Comparison of ENCODE assay signal across 23 cellular contexts in the genomic region with DNA sequence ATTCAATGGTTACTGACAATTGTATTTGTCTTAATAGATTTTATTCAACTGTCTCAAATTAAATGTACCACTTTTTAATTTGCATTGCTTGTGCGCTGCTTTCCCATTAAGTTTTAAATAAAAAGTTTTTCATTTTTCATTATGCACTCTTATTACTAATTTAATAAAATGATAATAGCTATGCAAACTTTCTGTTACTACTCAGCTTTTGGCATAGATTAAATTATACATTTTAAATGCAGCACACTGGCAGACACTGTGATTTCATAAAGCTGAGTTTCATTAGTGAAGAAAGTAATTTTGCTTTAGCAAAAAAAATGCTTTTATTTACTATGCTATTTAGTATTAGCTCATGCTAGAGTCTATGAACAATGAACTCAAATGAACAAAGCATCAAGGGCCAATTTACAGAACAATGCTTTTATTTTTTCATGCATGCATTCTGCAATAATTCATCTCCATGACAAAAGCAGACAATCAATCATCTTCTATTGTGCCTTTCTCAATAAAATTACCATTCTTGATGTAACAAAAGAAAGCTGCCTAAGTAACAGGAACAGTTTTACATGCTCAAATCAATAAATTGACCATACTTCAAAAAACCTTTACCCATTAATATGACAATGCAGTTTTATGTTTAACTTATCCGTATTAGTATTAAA.
"Had no signal": no experiment of that assay in that cellular context is flagged by ENCODE, and none has a peak within 500 bp of the region (broad histone marks: within the 10 kb centered on the region; RNA-seq: fewer than 3 reads in every experiment).

No MANE protein-coding gene starts in this region.

- H3K27me3 ChIP-seq: heart right ventricle, pancreas, right atrium auricular region, spleen, upper lobe of left lung had no signal

- H3K27ac Mint-ChIP-seq: activated CD4-positive, alpha-beta T cell treated with anti-CD3 and anti-CD28 coated beads, Interleukin-2, amount 10 ng/mL, durations not matched to agents 7 days and 5 days; activated CD8-positive, alpha-beta memory T cell treated with anti-CD3 and anti-CD28 coated beads, Interleukin-2, amount 10 ng/mL, durations not matched to agents 7 days and 5 days; activated CD8-positive, alpha-beta T cell treated with anti-CD3 and anti-CD28 coated beads for 36 hours; activated naive CD8-positive, alpha-beta T cell treated with anti-CD3 and anti-CD28 coated beads, Interleukin-2, amount 50 U/mL, for 24 hours; nephron progenitor cell had no signal

- ATAC-seq: activated CD4-positive, CD25-positive, alpha-beta regulatory T cell treated with anti-CD3 and anti-CD28 coated beads, Interleukin-2, amount 50 U/mL, for 24 hours; activated CD8-positive, alpha-beta memory T cell treated with anti-CD3 and anti-CD28 coated beads, Interleukin-2, amount 10 ng/mL, durations not matched to agents 7 days and 5 days; activated CD8-positive, alpha-beta T cell treated with anti-CD3 and anti-CD28 coated beads for 36 hours; activated naive CD8-positive, alpha-beta T cell treated with anti-CD3 and anti-CD28 coated beads, Interleukin-2, amount 50 U/mL, for 24 hours; heart right ventricle; lower lobe of right lung; mucosa of descending colon; pancreas; psoas muscle had no signal

- H3K4me1 ChIP-seq: heart right ventricle, lower lobe of right lung, pancreas, psoas muscle, right atrium auricular region, spleen, upper lobe of left lung had no signal

- FAIRE-seq: pancreas had no signal

- H3K27me3 Mint-ChIP-seq: activated CD4-positive, alpha-beta T cell treated with anti-CD3 and anti-CD28 coated beads, Interleukin-2, amount 10 ng/mL, durations not matched to agents 7 days and 5 days; activated CD8-positive, alpha-beta memory T cell treated with anti-CD3 and anti-CD28 coated beads, Interleukin-2, amount 10 ng/mL, durations not matched to agents 7 days and 5 days; activated CD8-positive, alpha-beta T cell treated with anti-CD3 and anti-CD28 coated beads for 36 hours; activated naive CD8-positive, alpha-beta T cell treated with anti-CD3 and anti-CD28 coated beads, Interleukin-2, amount 50 U/mL, for 24 hours had no signal

- H3K4me3 ChIP-seq: heart right ventricle, lower lobe of right lung, mucosa of descending colon, pancreas, psoas muscle, right atrium auricular region, spleen, upper lobe of left lung had no signal

- H3K4me3 Mint-ChIP-seq: activated CD4-positive, alpha-beta T cell treated with anti-CD3 and anti-CD28 coated beads, Interleukin-2, amount 10 ng/mL, durations not matched to agents 7 days and 5 days; activated CD8-positive, alpha-beta memory T cell treated with anti-CD3 and anti-CD28 coated beads, Interleukin-2, amount 10 ng/mL, durations not matched to agents 7 days and 5 days; activated CD8-positive, alpha-beta T cell treated with anti-CD3 and anti-CD28 coated beads for 36 hours; activated naive CD8-positive, alpha-beta T cell treated with anti-CD3 and anti-CD28 coated beads, Interleukin-2, amount 50 U/mL, for 24 hours; nephron progenitor cell had no signal

- H3K36me3 Mint-ChIP-seq: activated CD8-positive, alpha-beta memory T cell treated with anti-CD3 and anti-CD28 coated beads, Interleukin-2, amount 10 ng/mL, durations not matched to agents 7 days and 5 days had no signal

- DNase-seq: activated CD4-positive, alpha-beta T cell treated with anti-CD3 and anti-CD28 coated beads, Interleukin-2, amount 10 ng/mL, durations not matched to agents 7 days and 5 days; activated CD8-positive, alpha-beta memory T cell treated with anti-CD3 and anti-CD28 coated beads, Interleukin-2, amount 10 ng/mL, durations not matched to agents 7 days and 5 days; activated CD8-positive, alpha-beta T cell treated with anti-CD3 and anti-CD28 coated beads for 36 hours; activated effector memory CD4-positive, alpha-beta T cell treated with anti-CD3 and anti-CD28 coated beads, Interleukin-2, amount 50 U/mL, for 16 hours; activated naive CD4-positive, alpha-beta T cell treated with anti-CD3 and anti-CD28 coated beads, Interleukin-2, amount 50 U/mL, for 16 hours; activated naive CD8-positive, alpha-beta T cell treated with anti-CD3 and anti-CD28 coated beads, Interleukin-2, amount 50 U/mL, for 24 hours; activated T-cell treated with anti-CD3 and anti-CD28 coated beads for 4 hours; cerebellar nuclear complex; cortex of kidney; foreskin fibroblast; heart right ventricle; kidney; lower lobe of right lung; mucosa of descending colon; nephron progenitor cell; pancreas; psoas muscle; spleen; stimulated activated CD4-positive, alpha-beta T cell treated with anti-CD3 and anti-CD28 coated beads, Interleukin-4, amount 100 ng/mL, for 1 hour; stimulated activated naive CD4-positive, alpha-beta T cell treated with Interleukin-2 at 50 U/mL for 16 hours; upper lobe of left lung had no signal

- H3K9me3 Mint-ChIP-seq: activated CD4-positive, alpha-beta T cell treated with anti-CD3 and anti-CD28 coated beads, Interleukin-2, amount 10 ng/mL, durations not matched to agents 7 days and 5 days; activated CD8-positive, alpha-beta T cell treated with anti-CD3 and anti-CD28 coated beads for 36 hours; activated naive CD8-positive, alpha-beta T cell treated with anti-CD3 and anti-CD28 coated beads, Interleukin-2, amount 50 U/mL, for 24 hours; nephron progenitor cell had no signal

- H3K9me3 ChIP-seq: heart right ventricle, lower lobe of right lung, mucosa of descending colon, pancreas, psoas muscle, right atrium auricular region, spleen, upper lobe of left lung had no signal

- H3K36me3 ChIP-seq: heart right ventricle, lower lobe of right lung, pancreas, right atrium auricular region, spleen, upper lobe of left lung had no signal

- H3K27ac ChIP-seq: heart right ventricle, lower lobe of right lung, pancreas, psoas muscle, right atrium auricular region, spleen, upper lobe of left lung had no signal

- H3K4me1 Mint-ChIP-seq: activated CD4-positive, alpha-beta T cell treated with anti-CD3 and anti-CD28 coated beads, Interleukin-2, amount 10 ng/mL, durations not matched to agents 7 days and 5 days; activated CD8-positive, alpha-beta memory T cell treated with anti-CD3 and anti-CD28 coated beads, Interleukin-2, amount 10 ng/mL, durations not matched to agents 7 days and 5 days; activated naive CD8-positive, alpha-beta T cell treated with anti-CD3 and anti-CD28 coated beads, Interleukin-2, amount 50 U/mL, for 24 hours had no signal
